Comparison of ENCODE assay signal across 19 cellular contexts in genomic region chr7:19290936-19291335, GRCh38.
DNase-seq lines count a peak whose midpoint lies in the region; ATAC-seq, FAIRE-seq and TF ChIP-seq lines count a peak whose summit lies in the region.
"Had no signal": no experiment of that assay in that cellular context is flagged by ENCODE, and none has a peak within 500 bp of the region (broad histone marks: within the 10 kb centered on the region; RNA-seq: fewer than 3 reads in every experiment).

No MANE protein-coding gene starts in this region.

- H3K27ac ChIP-seq in A673 (ENCODE audit: low read depth, low read length, poor library complexity, severe bottlenecking): no peak overlapping the region
- H3K27ac ChIP-seq in K562 (ENCODE audit: extremely low read depth, low read depth, low read length): no peak overlapping the region
- no peak overlapping the region for H3K27ac ChIP-seq in heart left ventricle
- H3K27ac ChIP-seq: C4-2B, KMS-11, SJSA1 had no signal

- H3K4me1 ChIP-seq in A673 (ENCODE audit: insufficient read depth, low read length, poor library complexity, severe bottlenecking) (no peaks in the 10 kb centered on the region), K562 (replicated peaks in 1 of 2; ENCODE audit: control insufficient read depth in 2 of 2, insufficient read depth in 2 of 2, low read length in 2 of 2) (no peaks in the 10 kb centered on the region), heart left ventricle (no peaks in the 10 kb centered on the region)
- H3K4me1 ChIP-seq: SJSA1 had no signal

- FAIRE-seq in K562 (lab: Jason Lieb, UNC): no peak
- FAIRE-seq: GM12892, GM18507 had no signal

- peak; percentile 11 for DNase-seq in A673 (ENCODE audit: low spot score)
- DNase-seq in COLO829 (ENCODE audit: low spot score): peak; percentile 59
- peak; percentile 17 for DNase-seq in NCI-H446 treated with DMSO at 0.1 percent for 48 hours (lab: John Stamatoyannopoulos, UW)
- DNase-seq in K562 (ENCODE audit: extremely low read depth in 1 of 4, low spot score in 3 of 4): no peak
- no peak for DNase-seq in NAMALWA (ENCODE audit: low spot score)
- no peak for DNase-seq in heart left ventricle
- DNase-seq: ACHN, AML-193, NCI-H1048, NCI-H1436, NCI-H2081 treated with DMSO at 0.1 percent for 48 hours, NCI-H226, NCI-H524 treated with DMSO at 0.1 percent for 48 hours had no signal

- no peak for TF ChIP-seq CTCF in A673 (conservative IDR thresholded peaks at IDR 0.05; ENCODE audit: low read depth, low read length)
- TF ChIP-seq CTCF in K562 (IDR thresholded peaks at IDR 0.05 in 2 of 3, conservative IDR thresholded peaks at IDR 0.05 in 1 of 3; ENCODE audit: insufficient read depth in 2 of 3, low read depth in 1 of 3, low read length in 3 of 3): no peak
- TF ChIP-seq CTCF in heart left ventricle (IDR thresholded peaks at IDR 0.05): no peak

- CTCF ChIA-PET in A673 (lab: Charles Lee): no interaction called here
- CTCF ChIA-PET in K562 (lab: Yijun Ruan, JAX; ENCODE audit: low intra/inter-chr PET ratio): no interaction called here

- intact Hi-C loops in A673 (cut with micrococcal nuclease; ENCODE audit: unreplicated experiment): no loop called here
- intact Hi-C loops in K562 (cut with micrococcal nuclease): no loop called here
- intact Hi-C loops in heart left ventricle (cut with DNase I): no loop called here

- in situ Hi-C loops in K562 (cut with MboI): no loop called here

- POLR2A ChIA-PET in A673 (lab: Charles Lee; ENCODE audit: low non-redundant PET): no interaction called here
- POLR2A ChIA-PET in K562 (lab: Yijun Ruan, JAX): no interaction called here

- H3K36me3 ChIP-seq in A673 (ENCODE audit: insufficient read depth, low read length, poor library complexity, severe bottlenecking) (no peaks in the 10 kb centered on the region), K562 (ENCODE audit: control insufficient read depth, insufficient read depth, low read length) (no peaks in the 10 kb centered on the region), heart left ventricle (no peaks in the 10 kb centered on the region)
- H3K36me3 ChIP-seq: SJSA1 had no signal

- no TSS peak for BruUV-seq in A673 (replicated peaks; lab: Mats Ljungman, UMichigan)
- BruUV-seq in K562 (replicated peaks; lab: Mats Ljungman, UMichigan): no TSS peak

- no peak overlapping the region for H3K4me2 ChIP-seq in K562 (ENCODE audit: insufficient read depth, low read length)
- H3K4me2 ChIP-seq: KMS-11 had no signal

- H4K20me1 ChIP-seq in K562 (replicated peaks; ENCODE audit: control insufficient read depth, insufficient read depth, low read length): no peaks in the 10 kb centered on the region

- no peaks in the 10 kb centered on the region for H3K9me1 ChIP-seq in K562 (ENCODE audit: control insufficient read depth, insufficient read depth, low read length)

- no peak for TF ChIP-seq EP300 in K562 (IDR thresholded peaks at IDR 0.05; ENCODE audit: low read length)

- TF ChIP-seq POLR2A in K562 (conservative IDR thresholded peaks at IDR 0.05): no peak
- no peak for TF ChIP-seq POLR2A in heart left ventricle (IDR thresholded peaks at IDR 0.05)

- H3K9me3 ChIP-seq in A673 (ENCODE audit: low read depth, low read length, poor library complexity, severe bottlenecking): no peaks in the 10 kb centered on the region
- no peaks in the 10 kb centered on the region; the same call in 1 of the 2 replicates for H3K9me3 ChIP-seq in K562 (replicated peaks; ENCODE audit: control insufficient read depth, insufficient read depth, low read depth, low read length)
- no peaks in the 10 kb centered on the region for H3K9me3 ChIP-seq in heart left ventricle
- H3K9me3 ChIP-seq: SJSA1 had no signal

- no peak for TF ChIP-seq RAD21 in K562 (CRISPR knock-in tag; conservative IDR thresholded peaks at IDR 0.05 in 1 of 2, IDR thresholded peaks at IDR 0.05 in 1 of 2)

- no peaks in the 10 kb centered on the region for H3K79me2 ChIP-seq in K562 (ENCODE audit: control insufficient read depth, insufficient read depth, low read length)

- H2AFZ ChIP-seq in K562 (ENCODE audit: low read depth, low read length): no peak overlapping the region

- H3K4me3 ChIP-seq in A673 (ENCODE audit: low read depth, low read length, poor library complexity, severe bottlenecking) (no peak overlapping the region), K562 (no peak overlapping the region), heart left ventricle (no peak overlapping the region)
- H3K4me3 ChIP-seq: SJSA1 had no signal

- H3K27me3 ChIP-seq in A673 (replicated peaks; ENCODE audit: insufficient read depth, low read depth, low read length, poor library complexity): no peaks in the 10 kb centered on the region
- no peaks in the 10 kb centered on the region for H3K27me3 ChIP-seq in K562 (ENCODE audit: control insufficient read depth in 2 of 2, insufficient read depth in 2 of 2, low read length in 2 of 2)
- no peaks in the 10 kb centered on the region for H3K27me3 ChIP-seq in heart left ventricle
- H3K27me3 ChIP-seq: SJSA1 had no signal

- no peak overlapping the region for H3K9ac ChIP-seq in K562 (ENCODE audit: insufficient read depth in 1 of 2, low read depth in 2 of 2, low read length in 2 of 2)
- H3K9ac ChIP-seq: KMS-11 had no signal

- ATAC-seq in K562 (no peak), GM18907 (IDR thresholded peaks at IDR 0.05; ENCODE audit: unreplicated experiment) (no peak), heart left ventricle (no peak)

TF ChIP-seq in K562, 482 proteins besides CTCF, POLR2A, EP300 and RAD21:
- peak; percentile 31; the same call in 1 of the 2 replicates for TF ChIP-seq NFIC (IDR thresholded peaks at IDR 0.05)
- no peak for TF ChIP-seq IRF2 (CRISPR knock-in tag; IDR thresholded peaks at IDR 0.05)

Comparison
In these comparisons a context has a peak if more than half of its experiments do, and no peak if none do; other contexts are left out.
1. DNase-seq: peak in A673 (single experiment), COLO829 (single experiment) and NCI-H446 treated with DMSO at 0.1 percent for 48 hours (single experiment); none in K562 (0 of 4), NAMALWA (single experiment) and heart left ventricle (0 of 5).